Comparison of ENCODE assay signal across 30 cellular contexts in the genomic region with DNA sequence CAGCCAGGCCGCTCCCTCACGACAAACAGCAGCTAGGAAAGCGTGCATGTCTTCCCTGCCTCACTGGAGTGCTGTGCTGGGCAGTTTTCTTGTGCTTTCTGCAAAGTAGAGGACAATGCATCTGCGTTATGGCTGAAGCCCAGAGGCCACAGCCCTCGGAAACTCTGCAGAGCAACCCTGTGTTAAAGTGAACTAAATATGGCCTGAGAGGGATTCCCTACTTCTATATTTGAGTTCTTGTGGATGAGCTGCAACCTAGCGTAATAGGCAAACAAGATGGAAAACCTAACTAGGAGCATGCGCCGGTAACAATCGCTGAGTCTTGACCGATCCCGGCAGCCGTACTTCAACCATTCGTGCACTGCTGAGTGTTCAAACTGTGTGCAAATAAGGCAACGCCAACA.
"Had no signal": no experiment of that assay in that cellular context is flagged by ENCODE, and none has a peak within 500 bp of the region (broad histone marks: within the 10 kb centered on the region; RNA-seq: fewer than 3 reads in every experiment).

No MANE protein-coding gene starts in this region.

- H3K4me3 ChIP-seq: ascending aorta, body of pancreas, SK-N-MC had no signal

- H3K36me3 Mint-ChIP-seq: activated naive CD4-positive, alpha-beta T cell treated with anti-CD3 and anti-CD28 coated beads, Interleukin-2, amount 50 U/mL, for 72 hours; T-cell had no signal

- H3K9me3 Mint-ChIP-seq: activated B cell treated with CpG ODN at 0.5 μM for 24 hours had no signal

- H3K9me3 ChIP-seq: ascending aorta, body of pancreas had no signal

- FAIRE-seq: bronchial epithelial cell, TTC549 had no signal

- H3K4me1 Mint-ChIP-seq: activated B cell treated with CpG ODN at 0.5 μM for 24 hours; activated CD4-positive, alpha-beta T cell treated with anti-CD3 and anti-CD28 coated beads, Interleukin-2, amount 10 ng/mL, durations not matched to agents 24 days and 14 days; activated naive CD8-positive, alpha-beta T cell treated with anti-CD3 and anti-CD28 coated beads, Interleukin-2, amount 50 U/mL, for 24 hours; T-cell had no signal

- H3K36me3 ChIP-seq: ascending aorta had no signal

- H3K27ac ChIP-seq: ascending aorta, body of pancreas, SK-N-MC had no signal

- H3K27me3 ChIP-seq: ascending aorta, body of pancreas had no signal

- DNase-seq: activated B cell treated with CpG ODN at 0.5 μM for 24 hours; activated CD4-positive, alpha-beta T cell treated with anti-CD3 and anti-CD28 coated beads for 1 hour; activated CD4-positive, alpha-beta T cell treated with anti-CD3 and anti-CD28 coated beads, Interleukin-2, amount 10 ng/mL, durations not matched to agents 24 days and 14 days; activated CD4-positive, alpha-beta T cell treated with anti-CD3 and anti-CD28 coated beads, Interleukin-2, amount 50 U/mL, for 48 hours; activated effector memory CD4-positive, alpha-beta T cell treated with anti-CD3 and anti-CD28 coated beads, Interleukin-2, amount 50 U/mL, for 16 hours; activated naive CD4-positive, alpha-beta T cell treated with Interleukin-2 at 50 U/mL for 16 hours; activated naive CD8-positive, alpha-beta T cell treated with anti-CD3 and anti-CD28 coated beads, Interleukin-2, amount 50 U/mL, for 24 hours; activated T-cell treated with anti-CD3 and anti-CD28 coated beads, Interleukin-2, amount 50 U/mL, for 1 hour; amniotic stem cell; body of pancreas; MM.1S; NCI-H1105; NCI-H1436 treated with DMSO at 0.1 percent for 48 hours; NCI-H187; NCI-H2081; NCI-H510A treated with DMSO at 0.1 percent for 48 hours; NCI-H69; NK-92 treated with Interleukin-12 subunit alpha and Interleukin-12 subunit beta, amount 100 ng/mL, for 24 hours; OCI-M1; RPMI8226; T-cell; T-helper 2 cell; T1000 had no signal

- H3K27ac Mint-ChIP-seq: activated B cell treated with CpG ODN at 0.5 μM for 24 hours; activated CD4-positive, alpha-beta T cell treated with anti-CD3 and anti-CD28 coated beads, Interleukin-2, amount 10 ng/mL, durations not matched to agents 24 days and 14 days; activated naive CD4-positive, alpha-beta T cell treated with anti-CD3 and anti-CD28 coated beads, Interleukin-2, amount 50 U/mL, for 72 hours; activated naive CD8-positive, alpha-beta T cell treated with anti-CD3 and anti-CD28 coated beads, Interleukin-2, amount 50 U/mL, for 24 hours; T-cell had no signal

- H3K4me3 Mint-ChIP-seq: activated B cell treated with CpG ODN at 0.5 μM for 24 hours; activated CD4-positive, alpha-beta T cell treated with anti-CD3 and anti-CD28 coated beads, Interleukin-2, amount 10 ng/mL, durations not matched to agents 24 days and 14 days; activated naive CD8-positive, alpha-beta T cell treated with anti-CD3 and anti-CD28 coated beads, Interleukin-2, amount 50 U/mL, for 24 hours; T-cell had no signal

- H3K27me3 Mint-ChIP-seq: activated CD4-positive, alpha-beta T cell treated with anti-CD3 and anti-CD28 coated beads, Interleukin-2, amount 10 ng/mL, durations not matched to agents 24 days and 14 days had no signal

- H3K4me1 ChIP-seq: ascending aorta had no signal

- ATAC-seq: activated naive CD4-positive, alpha-beta T cell treated with anti-CD3 and anti-CD28 coated beads, Interleukin-2, amount 50 U/mL, for 72 hours; activated naive CD8-positive, alpha-beta T cell treated with anti-CD3 and anti-CD28 coated beads, Interleukin-2, amount 50 U/mL, for 24 hours; body of pancreas; Panc1; Right ventricle myocardium inferior; T-cell had no signal
